ENCODE assay signal across 6 cellular contexts in genomic region chr6:16314311-16314710, GRCh38.
"Had no signal": no experiment of that assay in that cellular context is flagged by ENCODE, and none has a peak within 500 bp of the region (broad histone marks: within the 10 kb centered on the region; RNA-seq: fewer than 3 reads in every experiment).

No MANE protein-coding gene starts in this region.

- ATAC-seq: GM23338 had no signal

- H3K4me2 ChIP-seq: GM23338 had no signal

- H2AFZ ChIP-seq: GM23338 had no signal

- FAIRE-seq: H1, H54, HTR-8/SVneo had no signal

- H3K4me3 ChIP-seq: GM23338 had no signal

- DNase-seq: H9, HCEC 1CT had no signal
